ENCODE assay signal across 29 cellular contexts in genomic region chr6:151669208-151669560, GRCh38.
DNase-seq lines count a peak whose midpoint lies in the region; ATAC-seq, FAIRE-seq and TF ChIP-seq lines count a peak whose summit lies in the region.
"Had no signal": no experiment of that assay in that cellular context is flagged by ENCODE, and none has a peak within 500 bp of the region (broad histone marks: within the 10 kb centered on the region; RNA-seq: fewer than 3 reads in every experiment).

No MANE protein-coding gene starts in this region.

- H4K20me1 ChIP-seq in keratinocyte (ENCODE audit: control insufficient read depth, extremely low read depth, insufficient read depth, low read length), result no peaks in the 10 kb centered on the region

- H3K9me1 ChIP-seq in keratinocyte (ENCODE audit: control insufficient read depth, extremely low read depth, insufficient read depth, low read length), result no peaks in the 10 kb centered on the region

- H3K27me3 ChIP-seq in keratinocyte (ENCODE audit: control insufficient read depth, extremely low read depth, insufficient read depth, low read length), result no peaks in the 10 kb centered on the region
- H3K27me3 ChIP-seq: gastroesophageal sphincter, left lung, sigmoid colon had no signal

- TF ChIP-seq RAD21 in A549 (conservative IDR thresholded peaks at IDR 0.05 in 1 of 2, IDR thresholded peaks at IDR 0.05 in 1 of 2), result no peak

- FAIRE-seq in A549 (lab: Jason Lieb, UNC) (no peak), keratinocyte (lab: Jason Lieb, UNC) (peak; percentile 20)
- FAIRE-seq: D721Med had no signal

- H3K4me3 ChIP-seq in A549, result peak overlapping the region; percentile 17; the same call in 1 of the 3 replicates
- no peak overlapping the region for H3K4me3 ChIP-seq in keratinocyte (ENCODE audit: control insufficient read depth in 2 of 3, extremely low read depth in 1 of 3, insufficient read depth in 2 of 3, low read depth in 1 of 3, low read length in 3 of 3)
- H3K4me3 ChIP-seq: dorsolateral prefrontal cortex, gastroesophageal sphincter, left lung, sigmoid colon had no signal

- H3K4me1 ChIP-seq in A549 (peaks cover 18% of the 10 kb centered on the region), keratinocyte (ENCODE audit: control insufficient read depth, extremely low read depth, insufficient read depth, low read length) (peaks cover 4% of the 10 kb centered on the region)
- H3K4me1 ChIP-seq: gastroesophageal sphincter, left lung, sigmoid colon had no signal

- no peak overlapping the region for H2AFZ ChIP-seq in keratinocyte (ENCODE audit: control insufficient read depth, low read length)

- no peak overlapping the region for H3K4me3 Mint-ChIP-seq in progenitor cell of endocrine pancreas (ENCODE audit: low read depth)
- H3K4me3 Mint-ChIP-seq: activated CD4-positive, alpha-beta memory T cell treated with anti-CD3 and anti-CD28 coated beads for 36 hours; brain; immature natural killer cell; naive B cell; T-helper 17 cell had no signal

- H3K9ac ChIP-seq in keratinocyte (ENCODE audit: control insufficient read depth, extremely low read depth, insufficient read depth, low read length), result no peak overlapping the region

- TF ChIP-seq CTCF in A549 (IDR thresholded peaks at IDR 0.05) (no peak), RWPE1 (conservative IDR thresholded peaks at IDR 0.05; ENCODE audit: low read depth) (no peak), keratinocyte (optimal IDR thresholded peaks at IDR 0.05 in 1 of 3, IDR thresholded peaks at IDR 0.05 in 1 of 3, conservative IDR thresholded peaks at IDR 0.05 in 1 of 3; ENCODE audit: extremely low read depth in 1 of 3, insufficient read depth in 2 of 3, low read length in 3 of 3) (no peak), progenitor cell of endocrine pancreas (IDR thresholded peaks at IDR 0.05; ENCODE audit: unreplicated experiment) (no peak)

- no peak for TF ChIP-seq POLR2A in A549 (IDR thresholded peaks at IDR 0.05; ENCODE audit: low read length)

- ATAC-seq in A549 (no peak), HG03457 (IDR thresholded peaks at IDR 0.05; ENCODE audit: unreplicated experiment) (no peak), GM18502 (IDR thresholded peaks at IDR 0.05; ENCODE audit: poor library complexity, unreplicated experiment) (no peak)
- ATAC-seq: T-helper 17 cell had no signal

- peaks cover 14% of the 10 kb centered on the region for H3K4me1 Mint-ChIP-seq in progenitor cell of endocrine pancreas (ENCODE audit: low read depth)
- H3K4me1 Mint-ChIP-seq: brain, immature natural killer cell, naive B cell, T-helper 17 cell had no signal

- no peaks in the 10 kb centered on the region for H3K79me2 ChIP-seq in keratinocyte (ENCODE audit: control insufficient read depth, insufficient read depth, low read length)

- H3K4me2 ChIP-seq in A549, result peak overlapping the region; percentile 73
- H3K4me2 ChIP-seq in keratinocyte (ENCODE audit: control insufficient read depth, extremely low read depth, insufficient read depth, low read depth, low read length), result no peak overlapping the region

- peak overlapping the region; percentile 92 for H3K27ac Mint-ChIP-seq in progenitor cell of endocrine pancreas
- H3K27ac Mint-ChIP-seq: activated CD4-positive, alpha-beta memory T cell treated with anti-CD3 and anti-CD28 coated beads for 36 hours; brain; immature natural killer cell; T-helper 17 cell had no signal

- CTCF ChIA-PET in A549 (lab: Yijun Ruan, JAX) (interaction anchor here (1.2 kb wide), 1 partner anchor 12 kb away, joined by 5 read pairs; no protein-coding TSS in a partner anchor), RWPE1 (lab: Yijun Ruan, JAX) (no interaction called here)

- POLR2A ChIA-PET in A549 (lab: Yijun Ruan, JAX) (interaction anchor here (0.5 to 0.6 kb wide), 2 partner anchors 131 to 136 kb away, joined by 4 read pairs; no protein-coding TSS in a partner anchor), RWPE1 (lab: Yijun Ruan, JAX; ENCODE audit: low non-redundant PET) (no interaction called here)

- dilution Hi-C loops in keratinocyte (cut with MboI; ENCODE audit: extremely low pct_ligation_motif_present, low sequenced_read_pairs), result no loop called here

- peaks cover 4% of the 10 kb centered on the region for H3K9me3 Mint-ChIP-seq in progenitor cell of endocrine pancreas (ENCODE audit: low read depth)
- H3K9me3 Mint-ChIP-seq: activated CD4-positive, alpha-beta memory T cell treated with anti-CD3 and anti-CD28 coated beads for 36 hours; immature natural killer cell had no signal

- no peaks in the 10 kb centered on the region for H3K9me3 ChIP-seq in A549
- no peaks in the 10 kb centered on the region for H3K9me3 ChIP-seq in keratinocyte (ENCODE audit: control insufficient read depth, low read depth, low read length)
- H3K9me3 ChIP-seq: gastroesophageal sphincter, left lung, sigmoid colon had no signal

- 53% methylated on average over 3 of the region's 3 CpGs for WGBS in A549 (ENCODE audit: missing lambda C conversion rate)

- no peaks in the 10 kb centered on the region for H3K27me3 Mint-ChIP-seq in progenitor cell of endocrine pancreas
- H3K27me3 Mint-ChIP-seq: brain had no signal

- H3K27ac ChIP-seq in A549 (peak overlapping the region; percentile 81 to 90), RWPE1 (peak overlapping the region; percentile 84), keratinocyte (ENCODE audit: control insufficient read depth, insufficient read depth, low read length) (no peak overlapping the region)
- H3K27ac ChIP-seq: dorsolateral prefrontal cortex, gastroesophageal sphincter, left lung, sigmoid colon had no signal

- TF ChIP-seq EP300 in A549 (IDR thresholded peaks at IDR 0.05), result no peak

- no peaks in the 10 kb centered on the region for H3K36me3 ChIP-seq in keratinocyte (ENCODE audit: control insufficient read depth in 2 of 2, extremely low read depth in 1 of 2, insufficient read depth in 2 of 2, low read length in 2 of 2)
- H3K36me3 ChIP-seq: gastroesophageal sphincter, left lung, sigmoid colon had no signal

- DNase-seq in A549 (ENCODE audit: low read depth in 1 of 2, low spot score in 1 of 2) (no peak), RWPE1 (ENCODE audit: low spot score) (no peak), keratinocyte (ENCODE audit: low read depth, low spot score) (no peak), progenitor cell of endocrine pancreas (ENCODE audit: low spot score, unreplicated experiment) (no peak), NCI-H748 (lab: John Stamatoyannopoulos, UW; ENCODE audit: unreplicated experiment) (no peak), ureter (ENCODE audit: low spot score) (no peak)
- DNase-seq: activated CD4-positive, alpha-beta memory T cell treated with anti-CD3 and anti-CD28 coated beads for 36 hours; activated CD4-positive, alpha-beta T cell treated with anti-CD3 and anti-CD28 coated beads for 1 hour; activated naive CD4-positive, alpha-beta T cell; cerebellar nuclear complex; dorsolateral prefrontal cortex; immature natural killer cell; naive B cell; NCI-H1048; NCI-H1930; NCI-H526; NK-92 treated with Interleukin-12 subunit alpha and Interleukin-12 subunit beta, amount 100 ng/mL, for 24 hours; posterior cingulate gyrus; SHP77; sigmoid colon; stimulated activated CD4-positive, alpha-beta T cell treated with anti-CD3 and anti-CD28 coated beads, Interleukin-4, amount 100 ng/mL, for 4 hours; substantia nigra; T-helper 17 cell had no signal

- no peaks in the 10 kb centered on the region for H3K36me3 Mint-ChIP-seq in progenitor cell of endocrine pancreas (ENCODE audit: insufficient read depth)
- H3K36me3 Mint-ChIP-seq: activated CD4-positive, alpha-beta memory T cell treated with anti-CD3 and anti-CD28 coated beads for 36 hours; brain; immature natural killer cell; naive B cell had no signal

TF ChIP-seq in A549, 52 proteins besides CTCF, POLR2A, EP300 and RAD21 (continues in another document):
- TF ChIP-seq CEBPB (IDR thresholded peaks at IDR 0.05), result no peak
- no peak for TF ChIP-seq REST (IDR thresholded peaks at IDR 0.05)
- TF ChIP-seq GATA3 (IDR thresholded peaks at IDR 0.05; ENCODE audit: borderline replicate concordance), result no peak
- TF ChIP-seq BCL3 (IDR thresholded peaks at IDR 0.05), result no peak
- TF ChIP-seq HOXB13 (CRISPR knock-in tag; IDR thresholded peaks at IDR 0.05; ENCODE audit: low read depth), result no peak
